Comparison of ENCODE assay signal across 8 cellular contexts in the genomic region with DNA sequence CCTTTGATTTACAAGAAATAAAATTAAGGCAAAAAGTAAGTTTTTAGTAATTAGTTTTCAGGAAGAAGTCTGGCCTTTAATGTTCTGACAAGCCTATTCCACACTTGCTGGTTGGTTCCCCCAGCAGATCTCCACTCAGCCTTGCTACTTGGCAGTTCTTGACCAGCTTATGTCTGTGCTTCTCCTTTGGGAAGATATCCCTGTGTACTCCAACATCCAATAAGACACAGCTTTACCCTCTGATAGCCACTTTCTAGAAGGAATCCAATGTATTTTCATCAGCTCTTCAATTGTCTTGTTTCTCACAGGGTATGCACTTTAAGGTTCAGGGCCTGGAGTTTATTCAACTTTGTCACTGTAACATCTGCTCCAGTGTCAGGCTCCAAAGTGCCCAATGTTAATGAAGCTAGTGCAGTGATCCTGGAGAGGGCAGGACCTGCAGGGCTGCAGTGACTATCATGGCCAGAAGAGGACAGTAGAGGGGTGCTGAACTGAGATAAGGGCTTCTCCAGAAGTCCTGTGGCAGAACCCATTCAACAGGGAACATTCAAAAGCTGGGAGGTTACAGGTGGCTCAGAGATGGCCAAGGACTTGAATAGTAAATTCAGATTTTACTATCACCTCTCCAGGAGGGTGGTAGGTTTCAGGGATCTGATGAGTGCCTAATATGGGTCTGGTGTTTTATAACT. TPM values are rescaled to one million over a fixed set of nuclear protein-coding genes. Genes with fewer than 3 reads are reported as not detected.
A peak's percentile ranks its signal among the peaks of the same experiment; 100 is the strongest.
DNase-seq lines count a peak whose midpoint lies in the region; ATAC-seq and TF ChIP-seq lines count a peak whose summit lies in the region.

No MANE protein-coding gene starts in this region.

- H3K4me3 ChIP-seq in SK-N-MC (no peak overlapping the region), body of pancreas (no peak overlapping the region), kidney epithelial cell (ENCODE audit: low read depth, low read length) (no peak overlapping the region)

- CTCF ChIA-PET in activated CD4-positive, alpha-beta T cell treated with anti-CD3 and anti-CD28 coated beads for 36 hours (lab: Charles Lee), result interaction anchor here (0.6 to 1.8 kb wide), 14 partner anchors 10 to 910 kb away, joined by 3 to 33 read pairs (median 4); a partner anchor contains a TSS

- no peaks in the 10 kb centered on the region for H3K27me3 ChIP-seq in body of pancreas
- H3K27me3 ChIP-seq in kidney epithelial cell (ENCODE audit: control insufficient read depth, insufficient read depth, low read length), result no peaks in the 10 kb centered on the region

- no peaks in the 10 kb centered on the region for H3K9me3 Mint-ChIP-seq in activated CD4-positive, alpha-beta T cell treated with anti-CD3 and anti-CD28 coated beads for 36 hours (ENCODE audit: low read depth)
- no peaks in the 10 kb centered on the region for H3K9me3 Mint-ChIP-seq in HFFc6

- intact Hi-C loops in activated CD4-positive, alpha-beta T cell treated with anti-CD3 and anti-CD28 coated beads for 36 hours (cut with DNase I, micrococcal nuclease), result loop anchor here (1.0 to 5.0 kb wide), 3 partner anchors 69 to 677 kb away; a partner anchor contains a TSS
- intact Hi-C loops in body of pancreas (cut with DNase I), result no loop called here

- DNase-seq in activated CD4-positive, alpha-beta T cell treated with anti-CD3 and anti-CD28 coated beads for 36 hours, result peak; percentile 76
- no peak for DNase-seq in activated CD4-positive, alpha-beta T cell treated with anti-CD3 and anti-CD28 coated beads for 1 hour
- peak; percentile 46 for DNase-seq in HFFc6
- peak; percentile 22 for DNase-seq in NCI-H1048 (lab: John Stamatoyannopoulos, UW)
- DNase-seq in SK-N-MC (ENCODE audit: low read depth, low spot score), result peak; percentile 47
- DNase-seq in body of pancreas, result peak; percentile 49 to 72 (median 66)
- DNase-seq in kidney epithelial cell (ENCODE audit: low read depth), result no peak
- peak; percentile 28 to 33 for DNase-seq in stimulated activated CD4-positive, alpha-beta T cell treated with anti-CD3 and anti-CD28 coated beads, Interleukin-4, amount 100 ng/mL, for 4 hours

- TF ChIP-seq POLR2A in body of pancreas (IDR thresholded peaks at IDR 0.05), result no peak

- no peaks in the 10 kb centered on the region for H3K9me3 ChIP-seq in SK-N-MC (ENCODE audit: low read depth, low read length)
- no peaks in the 10 kb centered on the region for H3K9me3 ChIP-seq in body of pancreas

- POLR2A ChIA-PET in activated CD4-positive, alpha-beta T cell treated with anti-CD3 and anti-CD28 coated beads for 36 hours (lab: Charles Lee), result no interaction called here

- H3K27ac ChIP-seq in SK-N-MC, result no peak overlapping the region
- H3K27ac ChIP-seq in body of pancreas, result no peak overlapping the region

- H3K27ac Mint-ChIP-seq in activated CD4-positive, alpha-beta T cell treated with anti-CD3 and anti-CD28 coated beads for 36 hours, result no peak overlapping the region
- no peak overlapping the region for H3K27ac Mint-ChIP-seq in HFFc6

- H3K4me1 ChIP-seq in body of pancreas, result no peaks in the 10 kb centered on the region

- H3K4me3 Mint-ChIP-seq in activated CD4-positive, alpha-beta T cell treated with anti-CD3 and anti-CD28 coated beads for 36 hours, result no peak overlapping the region
- no peak overlapping the region for H3K4me3 Mint-ChIP-seq in HFFc6

- peaks cover 3% of the 10 kb centered on the region for H3K27me3 Mint-ChIP-seq in activated CD4-positive, alpha-beta T cell treated with anti-CD3 and anti-CD28 coated beads for 36 hours
- peaks cover 7% of the 10 kb centered on the region for H3K27me3 Mint-ChIP-seq in HFFc6 (ENCODE audit: insufficient read depth)

- peak; percentile 95 for ATAC-seq in activated CD4-positive, alpha-beta T cell treated with anti-CD3 and anti-CD28 coated beads for 36 hours
- ATAC-seq in body of pancreas, result peak; percentile 63

- peak; percentile 87 for TF ChIP-seq CTCF in HFFc6 (IDR thresholded peaks at IDR 0.05)
- TF ChIP-seq CTCF in body of pancreas (IDR thresholded peaks at IDR 0.05), result peak; percentile 48 to 71 (median 70)
- peak; percentile 92 for TF ChIP-seq CTCF in kidney epithelial cell (IDR thresholded peaks at IDR 0.05; ENCODE audit: insufficient read depth, low read length, poor library complexity, severe bottlenecking)

- H3K36me3 ChIP-seq in SK-N-MC (ENCODE audit: insufficient read depth, low read length) (peaks cover 10% of the 10 kb centered on the region), body of pancreas (replicated peaks in 1 of 2; ENCODE audit: insufficient read depth in 1 of 2, low read depth in 2 of 2) (peaks cover 0 to 2% of the 10 kb centered on the region in 2 donors), kidney epithelial cell (ENCODE audit: control insufficient read depth, insufficient read depth, low read length) (no peaks in the 10 kb centered on the region)

- peaks cover 6% of the 10 kb centered on the region for H3K36me3 Mint-ChIP-seq in activated CD4-positive, alpha-beta T cell treated with anti-CD3 and anti-CD28 coated beads for 36 hours (ENCODE audit: low read depth)
- no peaks in the 10 kb centered on the region for H3K36me3 Mint-ChIP-seq in HFFc6 (ENCODE audit: low read depth)

- peaks cover 5% of the 10 kb centered on the region for H3K4me1 Mint-ChIP-seq in activated CD4-positive, alpha-beta T cell treated with anti-CD3 and anti-CD28 coated beads for 36 hours
- H3K4me1 Mint-ChIP-seq in HFFc6 (ENCODE audit: low read depth), result peaks cover 5% of the 10 kb centered on the region

- no peak overlapping the region for H3K9ac ChIP-seq in SK-N-MC (ENCODE audit: insufficient read length)

RNA-seq across cellular contexts. Expression of a gene that starts 22.9 kb away (rescaled TPM):
- 10 to 100 TPM; 18.0 to 20.2 TPM for total RNA-seq in activated CD4-positive, alpha-beta T cell treated with anti-CD3 and anti-CD28 coated beads for 36 hours
- 10 to 100 TPM; 54.8 to 71.5 (median 61.9) TPM for total RNA-seq in HFFc6 (2021; fragmentation: NEBNext Ultra II Directional; extraction: Animal tissue kit (Norgen Biotek cat#: 25700))
- total RNA-seq in body of pancreas (10 to 100 TPM; 23.1 to 29.8 TPM), kidney epithelial cell (56.9 and 66.7 TPM in 2 replicates)

RNA-seq across cellular contexts. Expression of a gene that starts 23.0 kb away (rescaled TPM):
- 10 to 100 TPM in 1 of 2 experiments, 1 to 10 TPM in 1; 9.3 to 11.8 TPM for total RNA-seq in activated CD4-positive, alpha-beta T cell treated with anti-CD3 and anti-CD28 coated beads for 36 hours
- 10 to 100 TPM; 20.6 to 25.7 (median 21.4) TPM for total RNA-seq in HFFc6 (2021; fragmentation: NEBNext Ultra II Directional; extraction: Animal tissue kit (Norgen Biotek cat#: 25700))
- total RNA-seq in body of pancreas (10 to 100 TPM; 42.0 to 60.0 TPM), kidney epithelial cell (21.1 and 31.0 TPM in 2 replicates)

RNA-seq across cellular contexts. Expression of a gene that starts 42.0 kb away (rescaled TPM):
- 1 to 10 TPM in 1 of 2 experiments, under 1 TPM in 1; 0.98 to 1.1 TPM for total RNA-seq in activated CD4-positive, alpha-beta T cell treated with anti-CD3 and anti-CD28 coated beads for 36 hours
- 1 to 10 TPM; 1.7 to 2.7 (median 2.1) TPM for total RNA-seq in HFFc6 (2021; fragmentation: NEBNext Ultra II Directional; extraction: Animal tissue kit (Norgen Biotek cat#: 25700))
- total RNA-seq in body of pancreas (1 to 10 TPM; 4.2 to 4.6 TPM), kidney epithelial cell (0.71 and 1.9 TPM in 2 replicates)

Comparison
In these comparisons a context has a peak if more than half of its experiments do, and no peak if none do; other contexts are left out.
1. DNase-seq: peak in activated CD4-positive, alpha-beta T cell treated with anti-CD3 and anti-CD28 coated beads for 36 hours (single experiment), HFFc6 (single experiment), NCI-H1048 (single experiment), SK-N-MC (single experiment), body of pancreas (4 of 4) and stimulated activated CD4-positive, alpha-beta T cell treated with anti-CD3 and anti-CD28 coated beads, Interleukin-4, amount 100 ng/mL, for 4 hours (2 of 2); none in activated CD4-positive, alpha-beta T cell treated with anti-CD3 and anti-CD28 coated beads for 1 hour (single experiment) and kidney epithelial cell (single experiment).
2. Peak in every context shown above with its lines, with median percentiles within 50 percentile points of each other: CTCF ChIP-seq.